31 cellular contexts compared by ENCODE assay signal in the genomic region with DNA sequence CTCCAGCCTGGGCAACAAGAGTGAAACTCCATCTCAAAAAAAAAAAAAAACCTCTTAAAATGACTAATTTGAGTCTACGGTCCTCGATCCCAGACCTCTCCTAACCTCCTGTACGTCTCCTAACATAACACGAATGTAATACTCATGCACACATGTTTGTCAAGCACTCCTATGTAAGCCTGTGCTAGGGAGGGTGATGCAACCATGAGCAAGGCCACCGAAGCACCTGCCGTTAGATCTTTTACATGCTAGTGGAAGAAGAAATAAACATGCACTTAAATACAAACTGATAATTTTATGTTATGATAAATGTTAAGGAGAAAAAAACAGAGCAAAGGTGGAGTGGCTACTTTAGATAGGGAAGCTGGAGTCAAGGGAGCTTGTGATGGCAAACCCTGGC.
"Had no signal": no experiment of that assay in that cellular context is flagged by ENCODE, and none has a peak within 500 bp of the region (broad histone marks: within the 10 kb centered on the region; RNA-seq: fewer than 3 reads in every experiment).

No MANE protein-coding gene starts in this region.

- ATAC-seq: foreskin keratinocyte; gastroesophageal sphincter; heart right ventricle; left cardiac atrium; left lung; naive thymus-derived CD4-positive, alpha-beta T cell; psoas muscle; right cardiac atrium; stimulated activated naive B cell treated with anti-CD40 and anti-IgM and Interleukin-4, amounts not matched to agents 10 μg/mL and 1 μg/mL and 100 μg/mL, for 72 hours had no signal

- H3K4me1 ChIP-seq: colonic mucosa, esophagus muscularis mucosa, foreskin keratinocyte, gastroesophageal sphincter, heart right ventricle, left lung, tibial nerve, upper lobe of left lung, uterus had no signal

- H3K27ac Mint-ChIP-seq: dendritic cell treated with granulocyte-macrophage colony-stimulating factor and Interleukin-4, amounts not matched to agents 40 ng/mL and 50 ng/mL, for 4 days; endodermal cell; naive thymus-derived CD4-positive, alpha-beta T cell; nephron; stimulated activated naive B cell treated with anti-CD40 and anti-IgM and Interleukin-4, amounts not matched to agents 10 μg/mL and 1 μg/mL and 100 μg/mL, for 72 hours; stimulated activated naive CD8-positive, alpha-beta T cell treated with anti-CD3 and anti-CD28 coated beads, Interleukin-15, Interleukin-2, amounts not matched to agents 100 ng/mL and 50 ng/mL, for 24 hours had no signal

- H3K4me3 Mint-ChIP-seq: dendritic cell treated with granulocyte-macrophage colony-stimulating factor and Interleukin-4, amounts not matched to agents 40 ng/mL and 50 ng/mL, for 4 days; endodermal cell; naive thymus-derived CD4-positive, alpha-beta T cell; nephron; stimulated activated naive B cell treated with anti-CD40 and anti-IgM and Interleukin-4, amounts not matched to agents 10 μg/mL and 1 μg/mL and 100 μg/mL, for 72 hours; stimulated activated naive CD8-positive, alpha-beta T cell treated with anti-CD3 and anti-CD28 coated beads, Interleukin-15, Interleukin-2, amounts not matched to agents 100 ng/mL and 50 ng/mL, for 24 hours had no signal

- H3K27ac ChIP-seq: colonic mucosa, epithelial cell of prostate, esophagus muscularis mucosa, foreskin keratinocyte, gastroesophageal sphincter, heart right ventricle, left lung, psoas muscle, thoracic aorta, tibial nerve, upper lobe of left lung, uterus had no signal

- H3K27me3 Mint-ChIP-seq: dendritic cell treated with granulocyte-macrophage colony-stimulating factor and Interleukin-4, amounts not matched to agents 40 ng/mL and 50 ng/mL, for 4 days; naive thymus-derived CD4-positive, alpha-beta T cell; stimulated activated naive B cell treated with anti-CD40 and anti-IgM and Interleukin-4, amounts not matched to agents 10 μg/mL and 1 μg/mL and 100 μg/mL, for 72 hours; stimulated activated naive CD8-positive, alpha-beta T cell treated with anti-CD3 and anti-CD28 coated beads, Interleukin-15, Interleukin-2, amounts not matched to agents 100 ng/mL and 50 ng/mL, for 24 hours had no signal

- H3K9me3 Mint-ChIP-seq: dendritic cell treated with granulocyte-macrophage colony-stimulating factor and Interleukin-4, amounts not matched to agents 40 ng/mL and 50 ng/mL, for 4 days; endodermal cell; naive thymus-derived CD4-positive, alpha-beta T cell; nephron; stimulated activated naive B cell treated with anti-CD40 and anti-IgM and Interleukin-4, amounts not matched to agents 10 μg/mL and 1 μg/mL and 100 μg/mL, for 72 hours; stimulated activated naive CD8-positive, alpha-beta T cell treated with anti-CD3 and anti-CD28 coated beads, Interleukin-15, Interleukin-2, amounts not matched to agents 100 ng/mL and 50 ng/mL, for 24 hours had no signal

- H3K4me1 Mint-ChIP-seq: naive thymus-derived CD4-positive, alpha-beta T cell; nephron; stimulated activated naive B cell treated with anti-CD40 and anti-IgM and Interleukin-4, amounts not matched to agents 10 μg/mL and 1 μg/mL and 100 μg/mL, for 72 hours had no signal

- H3K4me3 ChIP-seq: colonic mucosa, esophagus muscularis mucosa, gastroesophageal sphincter, heart right ventricle, left lung, psoas muscle, thoracic aorta, tibial nerve, upper lobe of left lung, uterus had no signal

- FAIRE-seq: islet of Langerhans, small intestine had no signal

- H3K9me3 ChIP-seq: colonic mucosa, esophagus muscularis mucosa, gastroesophageal sphincter, heart right ventricle, left lung, psoas muscle, thoracic aorta, tibial nerve, upper lobe of left lung, uterus had no signal

- DNase-seq: colonic mucosa; effector CD8-positive, alpha-beta T cell; endodermal cell; foreskin keratinocyte; glutamatergic neuron; heart right ventricle; hippocampal formation; left cardiac atrium; left lung; mammary epithelial cell; mesendoderm; midbrain; naive thymus-derived CD4-positive, alpha-beta T cell; nucleus accumbens; psoas muscle; right cardiac atrium; small intestine; stimulated activated CD4-positive, alpha-beta T cell treated with anti-CD3 and anti-CD28 coated beads, Interleukin-15, amount 100 ng/mL, for 24 hours; stimulated activated CD4-positive, alpha-beta T cell treated with anti-CD3 and anti-CD28 coated beads, Interleukin-2, amount 100 ng/mL, for 48 hours; stimulated activated naive B cell treated with anti-CD40 and anti-IgM and Interleukin-4, amounts not matched to agents 10 μg/mL and 1 μg/mL and 100 μg/mL, for 72 hours; uterus had no signal

- H3K27me3 ChIP-seq: colonic mucosa, esophagus muscularis mucosa, foreskin keratinocyte, gastroesophageal sphincter, heart right ventricle, left lung, tibial nerve, upper lobe of left lung, uterus had no signal

- H3K36me3 ChIP-seq: colonic mucosa, left lung, thoracic aorta, uterus had no signal
